Comparison of ENCODE assay signal across 1 cellular context in genomic region chr1:31584869-31585735, GRCh38.
TF ChIP-seq lines count a peak whose summit lies in the region.

No MANE protein-coding gene starts in this region.

TF ChIP-seq in H1, 55 proteins besides CTCF, POLR2A, EP300 and RAD21:
- TF ChIP-seq ATF2 (IDR thresholded peaks at IDR 0.05; ENCODE audit: low read length) (no peak), SAP30 (IDR thresholded peaks at IDR 0.05; ENCODE audit: insufficient read depth, insufficient replicate concordance, low read length) (no peak), POU5F1 (IDR thresholded peaks at IDR 0.05; ENCODE audit: low read depth, low read length) (no peak), NRF1 (IDR thresholded peaks at IDR 0.05; ENCODE audit: low read depth, low read length) (no peak), BRCA1 (IDR thresholded peaks at IDR 0.05; ENCODE audit: low read depth, low read length) (no peak), PHF8 (conservative IDR thresholded peaks at IDR 0.05; ENCODE audit: low read depth, low read length) (no peak), JUND (IDR thresholded peaks at IDR 0.05; ENCODE audit: low read length) (no peak), CHD7 (IDR thresholded peaks at IDR 0.05; ENCODE audit: insufficient replicate concordance, low read length) (no peak), SIRT6 (IDR thresholded peaks at IDR 0.05; ENCODE audit: low read length) (no peak), BACH1 (IDR thresholded peaks at IDR 0.05; ENCODE audit: low read length) (no peak)
